ENCODE assay signal across 11 cellular contexts in the genomic region with DNA sequence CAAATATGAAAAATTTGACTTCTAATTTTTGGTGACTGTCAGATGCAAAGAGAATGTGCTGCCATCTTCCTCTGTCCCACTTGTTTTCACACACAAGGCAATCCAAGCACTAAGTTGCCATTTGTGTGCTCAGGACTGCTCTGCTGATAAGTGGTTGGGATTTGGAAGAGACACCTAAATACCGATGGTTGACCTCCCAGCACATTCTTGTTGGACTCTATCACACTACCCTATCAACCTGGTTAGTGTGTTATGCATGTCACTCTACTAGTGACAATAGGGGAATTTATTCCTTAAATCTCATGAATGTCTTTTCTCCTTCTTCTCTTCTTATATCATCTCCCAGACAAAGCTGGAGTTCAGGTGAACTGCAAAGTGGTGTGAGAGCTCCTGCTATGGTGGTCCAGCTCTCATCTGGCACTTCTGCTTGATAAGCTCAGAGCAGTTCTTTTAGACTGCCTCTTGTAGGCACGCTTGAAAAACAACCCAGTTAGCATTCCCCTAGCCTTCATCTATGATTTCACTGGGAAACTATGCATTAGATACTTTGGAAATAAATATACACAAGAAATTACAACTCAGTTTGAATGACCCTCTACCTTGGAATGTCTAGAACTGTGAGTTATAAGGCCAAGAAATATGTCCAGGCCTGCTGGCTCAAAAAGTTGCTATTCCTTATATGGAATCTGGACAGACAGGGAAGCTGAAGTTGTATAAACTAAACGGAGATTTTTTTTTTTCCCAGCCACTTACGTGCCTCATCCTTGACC.
A peak's percentile ranks its signal among the peaks of the same experiment; 100 is the strongest.
DNase-seq lines count a peak whose midpoint lies in the region; ATAC-seq and TF ChIP-seq lines count a peak whose summit lies in the region.
"Had no signal": no experiment of that assay in that cellular context is flagged by ENCODE, and none has a peak within 500 bp of the region (broad histone marks: within the 10 kb centered on the region; RNA-seq: fewer than 3 reads in every experiment).

No MANE protein-coding gene starts in this region.

- H3K27ac ChIP-seq in rectal smooth muscle tissue (ENCODE audit: low read depth, low read length) (peak overlapping the region; percentile 75), psoas muscle (no peak overlapping the region)
- H3K27ac ChIP-seq: parathyroid adenoma had no signal

- H3K9me3 Mint-ChIP-seq in activated naive CD8-positive, alpha-beta T cell treated with anti-CD3 and anti-CD28 coated beads for 36 hours = no peaks in the 10 kb centered on the region

- H3K27me3 Mint-ChIP-seq in activated naive CD8-positive, alpha-beta T cell treated with anti-CD3 and anti-CD28 coated beads for 36 hours = peaks cover 3% of the 10 kb centered on the region

- 67 to 76% (median 72%) methylated on average over 4 of the region's 4 CpGs for WGBS in psoas muscle, 3 donors

- no peak overlapping the region for H3K9ac ChIP-seq in rectal smooth muscle tissue (ENCODE audit: low read length)
- H3K9ac ChIP-seq: parathyroid adenoma had no signal

- H3K4me3 Mint-ChIP-seq in activated naive CD8-positive, alpha-beta T cell treated with anti-CD3 and anti-CD28 coated beads for 36 hours = no peak overlapping the region

- no peak overlapping the region for H3K27ac Mint-ChIP-seq in activated naive CD8-positive, alpha-beta T cell treated with anti-CD3 and anti-CD28 coated beads for 36 hours

- H3K9me3 ChIP-seq in psoas muscle = no peaks in the 10 kb centered on the region

- H3K4me1 ChIP-seq in rectal smooth muscle tissue (ENCODE audit: control insufficient read depth, insufficient read depth, low read length) (peaks cover 18% of the 10 kb centered on the region), psoas muscle (no peaks in the 10 kb centered on the region)
- H3K4me1 ChIP-seq: parathyroid adenoma had no signal

- no peak overlapping the region for H3K4me3 ChIP-seq in fibroblast of the aortic adventitia (ENCODE audit: low read depth, low read length)
- no peak overlapping the region for H3K4me3 ChIP-seq in rectal smooth muscle tissue (ENCODE audit: low read length)
- no peak overlapping the region for H3K4me3 ChIP-seq in psoas muscle

- peak; percentile 19 for DNase-seq in Daoy (ENCODE audit: low read depth)
- DNase-seq in fibroblast of the aortic adventitia (ENCODE audit: low read depth) = peak; percentile 98
- no peak for DNase-seq in SHP77 treated with DMSO at 0.1 percent for 48 hours (lab: John Stamatoyannopoulos, UW)
- no peak for DNase-seq in activated naive CD8-positive, alpha-beta T cell treated with anti-CD3 and anti-CD28 coated beads for 36 hours
- DNase-seq in psoas muscle = no peak
- DNase-seq: anterior cingulate cortex, NCI-H187 had no signal

- TF ChIP-seq CTCF in fibroblast of the aortic adventitia (IDR thresholded peaks at IDR 0.05; ENCODE audit: insufficient read depth, low read length) (no peak), psoas muscle (IDR thresholded peaks at IDR 0.05) (no peak)

- H3K36me3 Mint-ChIP-seq in activated naive CD8-positive, alpha-beta T cell treated with anti-CD3 and anti-CD28 coated beads for 36 hours = no peaks in the 10 kb centered on the region

- H3K27me3 ChIP-seq in rectal smooth muscle tissue (ENCODE audit: control insufficient read depth, insufficient read depth, low read length) (no peaks in the 10 kb centered on the region), psoas muscle (ENCODE audit: insufficient read depth in 3 of 3, low read length in 2 of 3) (no peaks in the 10 kb centered on the region)

- no peaks in the 10 kb centered on the region for H3K36me3 ChIP-seq in rectal smooth muscle tissue (ENCODE audit: control insufficient read depth, insufficient read depth, low read length)
- no peaks in the 10 kb centered on the region for H3K36me3 ChIP-seq in psoas muscle (ENCODE audit: insufficient read depth in 1 of 2, low read depth in 1 of 2)

- intact Hi-C loops in psoas muscle (cut with DNase I) = no loop called here

- ATAC-seq in SK-N-SH treated with all-trans-retinoic acid at 6 μM for 48 hours = peak; percentile 97
- no peak for ATAC-seq in GM21619 (IDR thresholded peaks at IDR 0.05; ENCODE audit: unreplicated experiment)
- no peak for ATAC-seq in psoas muscle

- no peaks in the 10 kb centered on the region for H3K4me1 Mint-ChIP-seq in activated naive CD8-positive, alpha-beta T cell treated with anti-CD3 and anti-CD28 coated beads for 36 hours

TF ChIP-seq in SK-N-SH treated with all-trans-retinoic acid at 6 μM for 48 hours, 23 proteins besides CTCF, POLR2A, EP300 and RAD21:
- TF ChIP-seq RARB (CRISPR knock-in tag; IDR thresholded peaks at IDR 0.05) = no peak
- TF ChIP-seq TOX (CRISPR knock-in tag; IDR thresholded peaks at IDR 0.05; ENCODE audit: borderline replicate concordance) = no peak
- TF ChIP-seq PATZ1 (CRISPR knock-in tag; IDR thresholded peaks at IDR 0.05; ENCODE audit: borderline replicate concordance) = no peak
- no peak for TF ChIP-seq SNAI2 (CRISPR knock-in tag; IDR thresholded peaks at IDR 0.05)
- TF ChIP-seq ISL1 (CRISPR knock-in tag; IDR thresholded peaks at IDR 0.05) = peak; percentile 21; the same call in 1 of the 2 replicates

Comparison
In these comparisons a context has a peak if more than half of its experiments do, and no peak if none do; other contexts are left out.
1. DNase-seq: peak in Daoy (single experiment) and fibroblast of the aortic adventitia (single experiment); none in SHP77 treated with DMSO at 0.1 percent for 48 hours (single experiment), activated naive CD8-positive, alpha-beta T cell treated with anti-CD3 and anti-CD28 coated beads for 36 hours (single experiment) and psoas muscle (0 of 2).